ENCODE assay signal across 8 cellular contexts in the genomic region with DNA sequence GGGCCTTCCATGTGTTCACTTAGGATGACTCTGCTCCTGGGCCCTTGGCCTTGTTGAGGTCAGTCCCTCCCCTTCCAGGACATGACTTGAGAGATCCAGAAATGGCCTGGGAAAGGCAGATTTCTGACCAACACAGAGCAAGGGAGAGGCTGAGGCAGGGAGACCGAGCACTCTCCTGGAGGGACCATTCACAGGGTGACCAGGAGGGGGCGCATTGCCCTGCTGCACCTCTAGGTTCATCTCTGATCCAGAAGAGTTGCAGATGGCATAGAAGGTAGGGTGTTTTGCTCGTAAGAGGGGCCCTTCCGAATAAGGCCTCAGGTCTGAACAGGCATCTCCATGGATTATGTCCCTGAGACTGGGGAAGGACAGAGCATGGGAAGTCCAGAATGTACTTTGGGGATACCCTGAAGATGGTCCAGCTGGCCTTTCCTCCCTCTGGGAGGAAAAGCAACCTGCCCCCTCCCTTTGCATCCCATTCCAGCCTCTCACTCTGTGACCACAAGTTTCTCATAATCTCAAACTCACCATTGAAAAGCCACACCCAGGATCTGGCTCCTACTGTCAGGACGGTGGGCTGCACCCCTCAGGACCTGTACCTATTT. TPM values are rescaled to one million over a fixed set of nuclear protein-coding genes. Genes with fewer than 3 reads are reported as not detected.
A peak's percentile ranks its signal among the peaks of the same experiment; 100 is the strongest.
DNase-seq lines count a peak whose midpoint lies in the region; ATAC-seq and TF ChIP-seq lines count a peak whose summit lies in the region.

No MANE protein-coding gene starts in this region.

- no peak overlapping the region for H3K4me2 ChIP-seq in HCT116 (ENCODE audit: low read length)

- H3K9me3 ChIP-seq in HCT116 (ENCODE audit: control insufficient read depth in 1 of 2, insufficient read depth in 1 of 2, low read depth in 1 of 2, low read length in 2 of 2) (no peaks in the 10 kb centered on the region), heart left ventricle (no peaks in the 10 kb centered on the region)

- peaks cover 3% of the 10 kb centered on the region for H3K4me1 Mint-ChIP-seq in activated CD4-positive, alpha-beta memory T cell treated with anti-CD3 and anti-CD28 coated beads for 36 hours (ENCODE audit: low read depth)
- H3K4me1 Mint-ChIP-seq in stimulated activated naive CD8-positive, alpha-beta T cell treated with anti-CD3 and anti-CD28 coated beads, Interleukin-15, amount 100 ng/mL, for 72 hours, result no peaks in the 10 kb centered on the region

- H3K36me3 Mint-ChIP-seq in activated CD4-positive, alpha-beta memory T cell treated with anti-CD3 and anti-CD28 coated beads for 36 hours, result no peaks in the 10 kb centered on the region

- RAD21 ChIA-PET in HCT116 (lab: Charles Lee; ENCODE audit: low non-redundant PET in 1 of 2, low total read pairs in 2 of 2, uncharacterized antibody in 2 of 2, unreplicated experiment in 2 of 2), result no interaction called here

- H3K27me3 Mint-ChIP-seq in activated CD4-positive, alpha-beta memory T cell treated with anti-CD3 and anti-CD28 coated beads for 36 hours, result peaks cover 11% of the 10 kb centered on the region
- peaks cover 50% of the 10 kb centered on the region for H3K27me3 Mint-ChIP-seq in stimulated activated naive CD8-positive, alpha-beta T cell treated with anti-CD3 and anti-CD28 coated beads, Interleukin-15, amount 100 ng/mL, for 72 hours

- H3K27me3 ChIP-seq in HCT116 (ENCODE audit: insufficient read depth, low read length), result peaks cover 33% of the 10 kb centered on the region; the same call in 1 of the 2 replicates
- H3K27me3 ChIP-seq in heart left ventricle, result peaks cover 0 to 11% (median 0%) of the 10 kb centered on the region in 9 donors

- no peak overlapping the region for H3K4me3 Mint-ChIP-seq in activated CD4-positive, alpha-beta memory T cell treated with anti-CD3 and anti-CD28 coated beads for 36 hours
- H3K4me3 Mint-ChIP-seq in stimulated activated naive CD8-positive, alpha-beta T cell treated with anti-CD3 and anti-CD28 coated beads, Interleukin-15, amount 100 ng/mL, for 72 hours, result no peak overlapping the region

- TF ChIP-seq CTCF in HCT116 (IDR thresholded peaks at IDR 0.05 in 2 of 3, conservative IDR thresholded peaks at IDR 0.05 in 1 of 3; ENCODE audit: borderline replicate concordance in 1 of 3, insufficient read depth in 1 of 3, low read depth in 2 of 3, low read length in 2 of 3), result peak; percentile 61 to 97 (median 96)
- peak; percentile 29 to 62 (median 52) for TF ChIP-seq CTCF in heart left ventricle (IDR thresholded peaks at IDR 0.05)

- intact Hi-C loops in HCT116 (cut with micrococcal nuclease) (loop anchor here (1.0 to 10.0 kb wide), 4 partner anchors 136 to 1625 kb away; no protein-coding TSS in a partner anchor), heart left ventricle (cut with DNase I) (loop anchor here (2.0 to 10.0 kb wide), 18 partner anchors 40 to 270 kb away; a partner anchor contains a TSS)
- intact Hi-C loops in activated CD4-positive, alpha-beta memory T cell treated with anti-CD3 and anti-CD28 coated beads for 36 hours (cut with micrococcal nuclease), result loop anchor here (5.0 kb wide), 1 partner anchor 990 kb away; no protein-coding TSS in a partner anchor

- H2AFZ ChIP-seq in HCT116 (ENCODE audit: low read depth, low read length, poor library complexity, severe bottlenecking), result no peak overlapping the region

- H3K27ac ChIP-seq in HCT116 (ENCODE audit: low read depth, low read length), result no peak overlapping the region
- H3K27ac ChIP-seq in heart left ventricle, result no peak overlapping the region

- H3K9me2 ChIP-seq in HCT116 (ENCODE audit: insufficient read depth), result no peaks in the 10 kb centered on the region

- ATAC-seq in HCT116 (peak; percentile 83), heart left ventricle (peak in 3 of 4 donors; percentile 31 to 63 (median 55)), HG03175 (IDR thresholded peaks at IDR 0.05; ENCODE audit: unreplicated experiment) (no peak)
- peak; percentile 55 for ATAC-seq in stimulated activated naive CD8-positive, alpha-beta T cell treated with anti-CD3 and anti-CD28 coated beads, Interleukin-15, amount 100 ng/mL, for 72 hours

- BruUV-seq in HCT116 (replicated peaks; lab: Mats Ljungman, UMichigan), result no TSS peak

- H4K20me1 ChIP-seq in HCT116 (ENCODE audit: insufficient read depth), result no peaks in the 10 kb centered on the region

- no peaks in the 10 kb centered on the region for H3K9me3 Mint-ChIP-seq in activated CD4-positive, alpha-beta memory T cell treated with anti-CD3 and anti-CD28 coated beads for 36 hours
- H3K9me3 Mint-ChIP-seq in stimulated activated naive CD8-positive, alpha-beta T cell treated with anti-CD3 and anti-CD28 coated beads, Interleukin-15, amount 100 ng/mL, for 72 hours, result no peaks in the 10 kb centered on the region

- CTCF ChIA-PET in HCT116 (lab: Charles Lee), result interaction anchor here (2.0 kb wide), 1 partner anchor 281 kb away, joined by 9 read pairs; no protein-coding TSS in a partner anchor
- CTCF ChIA-PET in activated CD4-positive, alpha-beta memory T cell treated with anti-CD3 and anti-CD28 coated beads for 36 hours (lab: Charles Lee), result interaction anchor here (0.6 to 5.4 kb wide), 15 partner anchors 9 to 1663 kb away, joined by 3 to 73 read pairs (median 5); no protein-coding TSS in a partner anchor

- peak; percentile 55 for TF ChIP-seq RAD21 in HCT116 (IDR thresholded peaks at IDR 0.05; ENCODE audit: low read depth)

- H3K4me1 ChIP-seq in HCT116 (ENCODE audit: control insufficient read depth in 1 of 2, insufficient read depth in 2 of 2, low read length in 2 of 2) (peaks cover 0 to 4% of the 10 kb centered on the region in 2 experiments; a peak in 1 of 4 replicates), heart left ventricle (peaks cover 0 to 10% (median under 1%) of the 10 kb centered on the region in 12 donors)

- H3K4me3 ChIP-seq in HCT116 (replicated peaks in 1 of 2; ENCODE audit: low read depth in 1 of 2, low read length in 2 of 2), result no peak overlapping the region
- no peak overlapping the region for H3K4me3 ChIP-seq in heart left ventricle

- H3K9ac ChIP-seq in HCT116 (ENCODE audit: low read length), result no peak overlapping the region

- H3K79me2 ChIP-seq in HCT116 (ENCODE audit: insufficient read depth, low read length), result no peaks in the 10 kb centered on the region

- POLR2A ChIA-PET in HCT116 (lab: Charles Lee), result no interaction called here
- POLR2A ChIA-PET in activated CD4-positive, alpha-beta memory T cell treated with anti-CD3 and anti-CD28 coated beads for 36 hours (lab: Charles Lee), result no interaction called here

- H3K27ac Mint-ChIP-seq in activated CD4-positive, alpha-beta memory T cell treated with anti-CD3 and anti-CD28 coated beads for 36 hours, result no peak overlapping the region
- no peak overlapping the region for H3K27ac Mint-ChIP-seq in stimulated activated naive CD8-positive, alpha-beta T cell treated with anti-CD3 and anti-CD28 coated beads, Interleukin-15, amount 100 ng/mL, for 72 hours

- no peaks in the 10 kb centered on the region for H3K36me3 ChIP-seq in HCT116 (ENCODE audit: control insufficient read depth in 1 of 2, insufficient read depth in 2 of 2, low read length in 2 of 2)
- no peaks in the 10 kb centered on the region for H3K36me3 ChIP-seq in heart left ventricle

- TF ChIP-seq POLR2A in HCT116 (IDR thresholded peaks at IDR 0.05; ENCODE audit: borderline replicate concordance, extremely low read depth, insufficient read depth, insufficient read length), result no peak
- TF ChIP-seq POLR2A in heart left ventricle (IDR thresholded peaks at IDR 0.05), result no peak

- 60 to 77% (median 64%) methylated on average over 5 of the region's 5 CpGs for WGBS in heart left ventricle, 4 donors

- DNase-seq in CMK (ENCODE audit: low read depth) (peak; percentile 15), HCT116 (ENCODE audit: low read depth, low spot score) (peak; percentile 28), heart left ventricle (no peak), putamen (ENCODE audit: low spot score) (no peak), COLO829 (ENCODE audit: low spot score) (no peak)
- DNase-seq in activated CD4-positive, alpha-beta memory T cell treated with anti-CD3 and anti-CD28 coated beads for 36 hours, result peak; percentile 55
- DNase-seq in stimulated activated naive CD8-positive, alpha-beta T cell treated with anti-CD3 and anti-CD28 coated beads, Interleukin-15, amount 100 ng/mL, for 72 hours, result peak; percentile 20 to 25

TF ChIP-seq in HCT116, 20 proteins besides CTCF, POLR2A, EP300 and RAD21:
- TF ChIP-seq TCF7L2 (IDR thresholded peaks at IDR 0.05; ENCODE audit: borderline replicate concordance, extremely low read depth, insufficient read depth, insufficient read length), result no peak
- TF ChIP-seq, protein P1, sequence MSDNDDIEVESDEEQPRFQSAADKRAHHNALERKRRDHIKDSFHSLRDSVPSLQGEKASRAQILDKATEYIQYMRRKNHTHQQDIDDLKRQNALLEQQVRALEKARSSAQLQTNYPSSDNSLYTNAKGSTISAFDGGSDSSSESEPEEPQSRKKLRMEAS (IDR thresholded peaks at IDR 0.05), result 0 out of 2 replicates have a peak, but pooled peaks have one; percentile 5
- TF ChIP-seq SIN3A (IDR thresholded peaks at IDR 0.05; ENCODE audit: low read depth), result no peak
- no peak for TF ChIP-seq ZNF274 (IDR thresholded peaks at IDR 0.05; ENCODE audit: low read depth, low read length)
- TF ChIP-seq FOSL1 (IDR thresholded peaks at IDR 0.05; ENCODE audit: low read depth), result no peak

RNA-seq across cellular contexts. Expression of a gene that starts 6.6 kb away (rescaled TPM):
- total RNA-seq in HCT116 (2021; ENCODE audit: unreplicated experiment), result 0.17 TPM
- polyA plus RNA-seq in HCT116 (2012), result 0.18 and 0.35 TPM in 2 replicates
- total RNA-seq in activated CD4-positive, alpha-beta memory T cell treated with anti-CD3 and anti-CD28 coated beads for 36 hours, result not detected
- total RNA-seq in heart left ventricle, result under 1 TPM in 4 of 9 donors, not detected in 5; 0.04 to 0.49 (median 0.10) TPM
- polyA plus RNA-seq in heart left ventricle, result under 1 TPM; 0.04 to 0.30 TPM

Comparison
In these comparisons a context has a peak if more than half of its experiments do, and no peak if none do; other contexts are left out.
1. DNase-seq: peak in CMK (single experiment), HCT116 (single experiment), activated CD4-positive, alpha-beta memory T cell treated with anti-CD3 and anti-CD28 coated beads for 36 hours (single experiment) and stimulated activated naive CD8-positive, alpha-beta T cell treated with anti-CD3 and anti-CD28 coated beads, Interleukin-15, amount 100 ng/mL, for 72 hours (2 of 2); none in heart left ventricle (0 of 5), putamen (single experiment) and COLO829 (single experiment).